ENCODE assay signal across 1 cellular context in genomic region chr7:3897430-3898385, GRCh38.
TF ChIP-seq lines count a peak whose summit lies in the region.

No MANE protein-coding gene starts in this region.

TF ChIP-seq in WTC11, 78 proteins besides CTCF, POLR2A, EP300 and RAD21 (continued from another document):
- TF ChIP-seq ATF6 (CRISPR knock-in tag; IDR thresholded peaks at IDR 0.05): no peak
TF ChIP-seq in WTC11: peak in this region for 0.
